Comparison of ENCODE assay signal across 17 cellular contexts in the genomic region with DNA sequence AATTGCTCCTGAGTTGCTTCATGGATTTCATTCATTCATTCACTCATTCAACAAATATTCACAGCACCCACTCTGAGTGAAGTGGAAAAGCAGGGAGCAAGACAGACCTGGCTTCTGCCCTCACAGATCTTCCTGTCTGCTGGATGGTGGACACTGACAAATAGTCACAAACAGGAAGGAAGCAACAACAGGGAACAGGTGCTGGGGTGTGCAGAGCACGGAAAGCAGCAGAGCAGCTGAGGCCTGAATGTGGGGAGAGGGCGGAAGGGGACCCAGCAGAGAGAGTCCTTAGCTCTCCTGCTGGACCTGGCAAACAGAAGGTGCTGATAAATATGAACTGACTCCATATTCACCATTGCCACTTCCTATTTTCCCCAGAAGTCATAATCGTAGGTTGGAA. TPM values are rescaled to one million over a fixed set of nuclear protein-coding genes. Genes with fewer than 3 reads are reported as not detected.
DNase-seq lines count a peak whose midpoint lies in the region; ATAC-seq and TF ChIP-seq lines count a peak whose summit lies in the region.
"Had no signal": no experiment of that assay in that cellular context is flagged by ENCODE, and none has a peak within 500 bp of the region (broad histone marks: within the 10 kb centered on the region; RNA-seq: fewer than 3 reads in every experiment).

No MANE protein-coding gene starts in this region.

- H3K27ac Mint-ChIP-seq in central memory CD8-positive, alpha-beta T cell (ENCODE audit: low read depth) = peak overlapping the region; percentile 15
- H3K27ac Mint-ChIP-seq: activated naive CD4-positive, alpha-beta T cell treated with anti-CD3 and anti-CD28 coated beads, Interleukin-2, amount 50 U/mL, for 72 hours; CD8-positive, alpha-beta T cell had no signal

- H3K4me3 ChIP-seq in osteoblast (ENCODE audit: insufficient read depth, low read length) = no peak overlapping the region
- H3K4me3 ChIP-seq: GM23248, heart right ventricle had no signal

- peaks cover 34% of the 10 kb centered on the region for H3K4me1 Mint-ChIP-seq in central memory CD8-positive, alpha-beta T cell

- H2AFZ ChIP-seq in osteoblast (ENCODE audit: low read length) = no peak overlapping the region
- H2AFZ ChIP-seq: GM23248 had no signal

- no peaks in the 10 kb centered on the region for H3K9me3 Mint-ChIP-seq in central memory CD8-positive, alpha-beta T cell

- no peak for TF ChIP-seq CTCF in osteoblast (IDR thresholded peaks at IDR 0.05; ENCODE audit: extremely low read depth, low read depth, low read length)

- H3K4me3 Mint-ChIP-seq in central memory CD8-positive, alpha-beta T cell = no peak overlapping the region
- H3K4me3 Mint-ChIP-seq: CD8-positive, alpha-beta T cell had no signal

- no peaks in the 10 kb centered on the region for H4K20me1 ChIP-seq in osteoblast (ENCODE audit: insufficient read depth, low read length)

- H3K27me3 ChIP-seq in osteoblast (ENCODE audit: insufficient read depth, low read length) = no peaks in the 10 kb centered on the region
- H3K27me3 ChIP-seq: heart right ventricle had no signal

- H3K27me3 Mint-ChIP-seq in central memory CD8-positive, alpha-beta T cell = no peaks in the 10 kb centered on the region

- peaks cover 26% of the 10 kb centered on the region for H3K36me3 Mint-ChIP-seq in central memory CD8-positive, alpha-beta T cell (ENCODE audit: insufficient read depth)

- H3K4me2 ChIP-seq in osteoblast (ENCODE audit: insufficient read depth, low read length) = no peak overlapping the region

- H3K27ac ChIP-seq in osteoblast (ENCODE audit: low read depth, low read length) = no peak overlapping the region
- H3K27ac ChIP-seq: GM23248, heart right ventricle, HL-60 had no signal

- H3K4me1 ChIP-seq in osteoblast (ENCODE audit: insufficient read depth, low read length) = peaks cover 8% of the 10 kb centered on the region

- H3K79me2 ChIP-seq in osteoblast (ENCODE audit: insufficient read depth, low read length) = no peaks in the 10 kb centered on the region

- DNase-seq in EH (ENCODE audit: low read depth) (peak; percentile 3), LHCN-M2 (ENCODE audit: low read depth) (peak; percentile 3), osteoblast (ENCODE audit: insufficient read length, low spot score, missing footprints) (peak; percentile 55), kidney glomerular epithelial cell (lab: John Stamatoyannopoulos, UW) (no peak), epidermal melanocyte (ENCODE audit: insufficient read length, low spot score) (no peak)
- DNase-seq in central memory CD8-positive, alpha-beta T cell (ENCODE audit: low spot score in 2 of 2) = no peak
- DNase-seq: activated CD4-positive, CD25-positive, alpha-beta regulatory T cell; activated T-cell treated with anti-CD3 and anti-CD28 coated beads, Interleukin-2, amount 50 U/mL, for 48 hours; CD8-positive, alpha-beta T cell; GM23248; heart right ventricle; NCI-H1694; right cardiac atrium had no signal

- no peak for ATAC-seq in central memory CD8-positive, alpha-beta T cell (replicated peaks; ENCODE audit: extremely low read depth, poor library complexity, severe bottlenecking)
- ATAC-seq in GM18502 (IDR thresholded peaks at IDR 0.05; ENCODE audit: poor library complexity, unreplicated experiment) = no peak
- ATAC-seq: activated naive CD4-positive, alpha-beta T cell treated with anti-CD3 and anti-CD28 coated beads, Interleukin-2, amount 50 U/mL, for 72 hours; CD8-positive, alpha-beta T cell; heart right ventricle; right cardiac atrium; SK-N-SH treated with all-trans-retinoic acid at 6 μM for 48 hours had no signal

- peaks cover 11% of the 10 kb centered on the region for H3K36me3 ChIP-seq in osteoblast (ENCODE audit: insufficient read depth, low read length)

- H3K9me3 ChIP-seq in osteoblast (ENCODE audit: low read depth, low read length) = no peaks in the 10 kb centered on the region

RNA-seq across cellular contexts. Expression of gene SETD3, which starts 54.4 kb away (rescaled TPM):
- 48.5 and 50.3 TPM in 2 replicates for total RNA-seq in LHCN-M2 (2014; rRNA removed)
- polyA plus RNA-seq in LHCN-M2 (2012) = 20.3 TPM
- 58.6 and 65.1 TPM in 2 replicates for total RNA-seq in osteoblast

RNA-seq across cellular contexts. Expression of gene CCNK, which starts 54.9 kb away (rescaled TPM):
- 9.4 and 19.8 TPM in 2 replicates for total RNA-seq in LHCN-M2 (2014; rRNA removed)
- polyA plus RNA-seq in LHCN-M2 (2012) = 44.1 TPM
- 28.6 and 35.4 TPM in 2 replicates for total RNA-seq in osteoblast

Comparison
In these comparisons a context has a peak if more than half of its experiments do, and no peak if none do; other contexts are left out.
1. DNase-seq: peak in EH (single experiment), LHCN-M2 (single experiment) and osteoblast (single experiment); none in central memory CD8-positive, alpha-beta T cell (0 of 2), kidney glomerular epithelial cell (single experiment) and epidermal melanocyte (single experiment).